ENCODE assay signal across 9 cellular contexts in genomic region chr1:227766015-227766634, GRCh38. TPM values are rescaled to one million over a fixed set of nuclear protein-coding genes. Genes with fewer than 3 reads are reported as not detected.
DNase-seq lines count a peak whose midpoint lies in the region; ATAC-seq lines count a peak whose summit lies in the region.
"Had no signal": no experiment of that assay in that cellular context is flagged by ENCODE, and none has a peak within 500 bp of the region (broad histone marks: within the 10 kb centered on the region; RNA-seq: fewer than 3 reads in every experiment).

No MANE protein-coding gene starts in this region.

- ATAC-seq in HG02981 (IDR thresholded peaks at IDR 0.05; ENCODE audit: unreplicated experiment) (peak; percentile 47), GM19035 (IDR thresholded peaks at IDR 0.05; ENCODE audit: unreplicated experiment) (no peak)

- no peak overlapping the region for H3K27ac Mint-ChIP-seq in activated naive CD4-positive, alpha-beta T cell treated with anti-CD3 and anti-CD28 coated beads for 36 hours

- DNase-seq in SHP77 treated with DMSO at 0.1 percent for 48 hours (lab: John Stamatoyannopoulos, UW) (peak; percentile 95), ecto neural progenitor cell (ENCODE audit: low spot score) (no peak), hippocampal formation (lab: John Stamatoyannopoulos, UW) (no peak)
- peak; percentile 76 for DNase-seq in activated naive CD4-positive, alpha-beta T cell treated with anti-CD3 and anti-CD28 coated beads for 36 hours
- DNase-seq in stimulated activated CD4-positive, alpha-beta T cell treated with anti-CD3 and anti-CD28 coated beads, Interleukin-15, amount 100 ng/mL, for 24 hours = peak; percentile 76

- no peak overlapping the region for H3K27ac ChIP-seq in BLaER1

- no peaks in the 10 kb centered on the region for H3K9me3 ChIP-seq in BLaER1

- H3K27me3 ChIP-seq in BLaER1 = no peaks in the 10 kb centered on the region

- peak overlapping the region; percentile 59 for H3K4me2 ChIP-seq in BLaER1

- intact Hi-C loops in activated naive CD4-positive, alpha-beta T cell treated with anti-CD3 and anti-CD28 coated beads for 36 hours (cut with micrococcal nuclease) = loop anchor here (1.0 to 10.0 kb wide), 3 partner anchors 22 to 399 kb away; partner anchors contain the start of genes IBA57 and ZNF678

- H4K20me1 ChIP-seq in BLaER1 = peaks cover 86% of the 10 kb centered on the region

- no peaks in the 10 kb centered on the region for H3K9me3 Mint-ChIP-seq in activated naive CD4-positive, alpha-beta T cell treated with anti-CD3 and anti-CD28 coated beads for 36 hours

- peaks cover 18% of the 10 kb centered on the region for H3K36me3 Mint-ChIP-seq in activated naive CD4-positive, alpha-beta T cell treated with anti-CD3 and anti-CD28 coated beads for 36 hours (ENCODE audit: low read depth)

- CTCF ChIA-PET in activated naive CD4-positive, alpha-beta T cell treated with anti-CD3 and anti-CD28 coated beads for 36 hours (lab: Charles Lee) = interaction anchor here (0.6 to 1.9 kb wide), 4 partner anchors 180 to 381 kb away, joined by 3 to 9 read pairs (median 4); no protein-coding TSS in a partner anchor

- H3K27me3 Mint-ChIP-seq in activated naive CD4-positive, alpha-beta T cell treated with anti-CD3 and anti-CD28 coated beads for 36 hours (ENCODE audit: low read depth) = no peaks in the 10 kb centered on the region

- peaks cover 60% of the 10 kb centered on the region for H3K4me1 ChIP-seq in BLaER1

- H3K4me3 Mint-ChIP-seq in activated naive CD4-positive, alpha-beta T cell treated with anti-CD3 and anti-CD28 coated beads for 36 hours = no peak overlapping the region

- no peak overlapping the region for H3K4me3 ChIP-seq in BLaER1
- H3K4me3 ChIP-seq: lung had no signal

- peaks cover 58% of the 10 kb centered on the region for H3K4me1 Mint-ChIP-seq in activated naive CD4-positive, alpha-beta T cell treated with anti-CD3 and anti-CD28 coated beads for 36 hours (ENCODE audit: low read depth)

- H3K9ac ChIP-seq in BLaER1 = 0 out of 2 replicates have a peak overlapping the region, but pooled peaks have one; percentile 10

- peaks cover 89% of the 10 kb centered on the region for H3K36me3 ChIP-seq in BLaER1

RNA-seq across cellular contexts. Expression of gene SNAP47, which starts 30.9 kb away (rescaled TPM):
- 10 to 100 TPM; 18.7 to 23.0 TPM for total RNA-seq in activated naive CD4-positive, alpha-beta T cell treated with anti-CD3 and anti-CD28 coated beads for 36 hours

RNA-seq across cellular contexts. Expression of gene JMJD4, which starts 31.0 kb away (rescaled TPM):
- 10 to 100 TPM; 11.3 to 11.7 TPM for total RNA-seq in activated naive CD4-positive, alpha-beta T cell treated with anti-CD3 and anti-CD28 coated beads for 36 hours

RNA-seq across cellular contexts. Expression of gene PRSS38, which starts 49.4 kb away (rescaled TPM):
- not detected for total RNA-seq in activated naive CD4-positive, alpha-beta T cell treated with anti-CD3 and anti-CD28 coated beads for 36 hours
- total RNA-seq: lung had no signal

Comparison
In these comparisons a context has a peak if more than half of its experiments do, and no peak if none do; other contexts are left out.
1. DNase-seq: peak in SHP77 treated with DMSO at 0.1 percent for 48 hours (single experiment), activated naive CD4-positive, alpha-beta T cell treated with anti-CD3 and anti-CD28 coated beads for 36 hours (single experiment) and stimulated activated CD4-positive, alpha-beta T cell treated with anti-CD3 and anti-CD28 coated beads, Interleukin-15, amount 100 ng/mL, for 24 hours (single experiment); none in ecto neural progenitor cell (single experiment) and hippocampal formation (0 of 2).